1 cellular context compared by ENCODE assay signal in genomic region chr22:21402763-21403314, GRCh38. TPM values are rescaled to one million over a fixed set of nuclear protein-coding genes. Genes with fewer than 3 reads are reported as not detected.
"Had no signal": no experiment of that assay in that cellular context is flagged by ENCODE, and none has a peak within 500 bp of the region (broad histone marks: within the 10 kb centered on the region; RNA-seq: fewer than 3 reads in every experiment).

No MANE protein-coding gene starts in this region.

RNA-seq across cellular contexts. Expression of gene RIMBP3B, which starts 19.3 kb away (rescaled TPM):
- total RNA-seq: GM23248 had no signal
